Comparison of ENCODE assay signal across 24 cellular contexts in genomic region chr3:31893174-31893573, GRCh38.
A peak's percentile ranks its signal among the peaks of the same experiment; 100 is the strongest.
DNase-seq lines count a peak whose midpoint lies in the region; ATAC-seq, FAIRE-seq and TF ChIP-seq lines count a peak whose summit lies in the region.
"Had no signal": no experiment of that assay in that cellular context is flagged by ENCODE, and none has a peak within 500 bp of the region (broad histone marks: within the 10 kb centered on the region; RNA-seq: fewer than 3 reads in every experiment).

No MANE protein-coding gene starts in this region.

- no peak overlapping the region for H2AK5ac ChIP-seq in trophoblast cell (ENCODE audit: low read length)

- H3K4me1 ChIP-seq in trophoblast cell (ENCODE audit: control insufficient read depth in 1 of 2, insufficient read depth in 2 of 2, low read length in 2 of 2) (peaks cover 18 to 21% of the 10 kb centered on the region in 2 experiments), upper lobe of left lung (peaks cover 0 to 3% (median 0%) of the 10 kb centered on the region in 4 donors)
- H3K4me1 ChIP-seq: adrenal gland, left lung, thyroid gland had no signal

- H2BK12ac ChIP-seq in trophoblast cell (ENCODE audit: low read length), result no peak overlapping the region

- ATAC-seq in GM18861 (IDR thresholded peaks at IDR 0.05; ENCODE audit: unreplicated experiment) (peak; percentile 51), upper lobe of left lung (ENCODE audit: low FRiP score in 2 of 2) (no peak)
- ATAC-seq: left lung had no signal

- H2BK5ac ChIP-seq in trophoblast cell (ENCODE audit: low read depth, low read length, poor library complexity), result no peak overlapping the region

- peaks cover 4% of the 10 kb centered on the region for H3K79me2 ChIP-seq in trophoblast cell (ENCODE audit: control insufficient read depth, insufficient read depth, low read length, poor library complexity)

- H2AFZ ChIP-seq in trophoblast cell (ENCODE audit: insufficient read depth, low read length, poor library complexity), result no peak overlapping the region
- H2AFZ ChIP-seq: PC-9 had no signal

- DNase-seq in RWPE1 (ENCODE audit: low spot score) (no peak), fibroblast of gingiva (ENCODE audit: low read depth) (peak; percentile 38), trophoblast cell (peak in 1 of 2 donors; percentile 34), upper lobe of left lung (no peak), DMS114 treated with DMSO at 0.1 percent for 48 hours (lab: John Stamatoyannopoulos, UW; ENCODE audit: unreplicated experiment) (no peak), SW 1271 (lab: John Stamatoyannopoulos, UW) (no peak), frontal cortex (ENCODE audit: low spot score in 2 of 2) (no peak)
- DNase-seq: activated CD4-positive, alpha-beta memory T cell treated with anti-CD3 and anti-CD28 coated beads, Interleukin-2, amount 10 ng/mL, durations not matched to agents 7 days and 5 days; activated gamma-delta T cell treated with Interleukin-2 at 50 U/mL for 16 hours; adrenal gland; CD4-positive, CD25-positive, alpha-beta regulatory T cell; dermis blood vessel endothelial cell; DMS79; H7; left lung; NCI-H1694 treated with DMSO at 0.1 percent for 48 hours; NCI-H82; PC-9; stimulated activated CD4-positive, alpha-beta T cell treated with anti-CD3 and anti-CD28 coated beads, Interleukin-2, amount 100 ng/mL, for 24 hours; stimulated activated naive CD4-positive, alpha-beta T cell treated with Interleukin-2 at 50 U/mL for 16 hours; thyroid gland had no signal

- no peaks in the 10 kb centered on the region for H3K27me3 ChIP-seq in trophoblast cell (ENCODE audit: insufficient read depth, low read length)
- no peaks in the 10 kb centered on the region for H3K27me3 ChIP-seq in upper lobe of left lung
- H3K27me3 ChIP-seq: adrenal gland, cardiac muscle cell, left lung, neural progenitor cell, thyroid gland had no signal

- CTCF ChIA-PET in RWPE1 (lab: Yijun Ruan, JAX), result no interaction called here

- no peak overlapping the region for H3K4me2 ChIP-seq in trophoblast cell (ENCODE audit: low read length)
- H3K4me2 ChIP-seq: neural progenitor cell, PC-9 had no signal

- no peak overlapping the region for H3K23ac ChIP-seq in trophoblast cell (ENCODE audit: low read length)

- POLR2A ChIA-PET in RWPE1 (lab: Yijun Ruan, JAX; ENCODE audit: low non-redundant PET), result no interaction called here

- H3K27ac ChIP-seq in RWPE1, result peak overlapping the region; percentile 79
- H3K27ac ChIP-seq in trophoblast cell (ENCODE audit: low read depth, low read length), result peak overlapping the region; percentile 79
- no peak overlapping the region for H3K27ac ChIP-seq in upper lobe of left lung
- H3K27ac ChIP-seq: adrenal gland, cardiac muscle cell, left lung, neural progenitor cell, PC-9, thyroid gland had no signal

- H3K36me3 ChIP-seq in trophoblast cell (ENCODE audit: control insufficient read depth in 1 of 2, insufficient read depth in 2 of 2, low read length in 2 of 2), result no peaks in the 10 kb centered on the region
- no peaks in the 10 kb centered on the region for H3K36me3 ChIP-seq in upper lobe of left lung
- H3K36me3 ChIP-seq: adrenal gland, cardiac muscle cell, left lung, neural progenitor cell, thyroid gland had no signal

- H3K9me3 ChIP-seq in trophoblast cell (ENCODE audit: insufficient read depth, low read depth, low read length) (no peaks in the 10 kb centered on the region), upper lobe of left lung (no peaks in the 10 kb centered on the region)
- H3K9me3 ChIP-seq: adrenal gland, left lung, thyroid gland had no signal

- no peak overlapping the region for H3K4ac ChIP-seq in trophoblast cell (ENCODE audit: low read depth, low read length)

- no peak for TF ChIP-seq POLR2A in upper lobe of left lung (IDR thresholded peaks at IDR 0.05)

- H3K9ac ChIP-seq in trophoblast cell (ENCODE audit: low read length), result no peak overlapping the region
- H3K9ac ChIP-seq: neural progenitor cell had no signal

- H4K12ac ChIP-seq in trophoblast cell (ENCODE audit: low read depth, low read length), result no peak overlapping the region

- no peak overlapping the region for H3K18ac ChIP-seq in trophoblast cell (ENCODE audit: low read length)

- H2BK120ac ChIP-seq in trophoblast cell (ENCODE audit: insufficient read depth, low read length, poor library complexity), result no peak overlapping the region

- TF ChIP-seq EP300 in upper lobe of left lung (IDR thresholded peaks at IDR 0.05), result no peak

- FAIRE-seq in frontal cortex (lab: Jason Lieb, UNC), result no peak

- H4K91ac ChIP-seq in trophoblast cell (ENCODE audit: low read depth, low read length), result no peak overlapping the region

- H4K8ac ChIP-seq in trophoblast cell (ENCODE audit: low read depth, low read length), result no peak overlapping the region

- no peak for TF ChIP-seq CTCF in RWPE1 (conservative IDR thresholded peaks at IDR 0.05; ENCODE audit: low read depth)
- no peak for TF ChIP-seq CTCF in upper lobe of left lung (IDR thresholded peaks at IDR 0.05)

- H3K4me3 ChIP-seq in trophoblast cell (ENCODE audit: low read depth, low read length) (no peak overlapping the region), upper lobe of left lung (no peak overlapping the region)
- H3K4me3 ChIP-seq: adrenal gland, cardiac muscle cell, left lung, neural progenitor cell, PC-9, thyroid gland had no signal

- H3K79me1 ChIP-seq in trophoblast cell (ENCODE audit: low read length), result peaks cover 11% of the 10 kb centered on the region

- H3K14ac ChIP-seq in trophoblast cell (ENCODE audit: low read length), result no peak overlapping the region

Comparison
In these comparisons a context has a peak if more than half of its experiments do, and no peak if none do; other contexts are left out.
1. H3K27ac ChIP-seq: peak in RWPE1 (single experiment) and trophoblast cell (single experiment); none in upper lobe of left lung (0 of 4).